ENCODE assay signal across 35 cellular contexts in the genomic region with DNA sequence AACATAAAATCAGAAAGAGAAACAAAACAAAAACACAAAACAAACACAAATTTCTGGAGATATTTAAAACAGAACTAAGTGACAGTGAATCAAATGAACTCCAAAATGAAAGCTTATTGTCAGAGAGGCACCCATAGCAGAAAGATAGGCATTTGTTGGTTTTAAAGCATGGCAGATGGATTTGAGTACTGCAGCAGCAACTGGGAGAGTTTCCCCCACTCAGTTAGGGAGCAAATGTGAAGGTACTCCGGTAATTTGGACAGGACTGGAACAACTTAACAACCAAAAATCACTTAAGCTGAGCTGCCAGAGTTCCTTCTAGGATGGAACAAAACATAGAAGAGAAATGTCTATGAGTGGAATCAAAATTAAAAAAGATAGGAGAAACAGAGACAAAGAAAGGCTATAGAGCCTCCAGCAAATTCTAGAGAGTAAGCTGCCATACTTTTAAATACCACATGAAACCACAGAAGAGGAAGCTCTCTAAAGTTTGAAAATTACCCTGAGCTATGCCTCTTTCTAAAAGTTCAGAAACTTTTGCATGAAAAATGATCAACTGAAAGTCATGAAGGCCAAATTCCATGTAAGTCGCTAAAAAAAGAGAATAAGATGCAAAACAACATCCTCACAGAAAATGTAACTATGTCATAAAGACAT.
"Had no signal": no experiment of that assay in that cellular context is flagged by ENCODE, and none has a peak within 500 bp of the region (broad histone marks: within the 10 kb centered on the region; RNA-seq: fewer than 3 reads in every experiment).

No MANE protein-coding gene starts in this region.

- DNase-seq: activated CD4-positive, alpha-beta T cell treated with anti-CD3 and anti-CD28 coated beads for 4 hours; activated CD4-positive, alpha-beta T cell treated with anti-CD3 and anti-CD28 coated beads, Interleukin-2, amount 50 U/mL, for 4 hours; activated effector memory CD4-positive, alpha-beta T cell treated with Interleukin-2 at 50 U/mL for 16 hours; activated naive CD4-positive, alpha-beta T cell treated with Interleukin-2 at 50 U/mL for 16 hours; activated naive CD8-positive, alpha-beta T cell treated with anti-CD3 and anti-CD28 coated beads for 36 hours; activated T-cell treated with anti-CD3 and anti-CD28 coated beads for 4 hours; cerebellar nuclear complex; foreskin fibroblast; head of caudate nucleus; hypothalamus; immature natural killer cell; kidney; left colon; mammary epithelial cell; naive B cell; nucleus accumbens; pancreas; psoas muscle; sigmoid colon; small intestine; stimulated activated CD4-positive, alpha-beta T cell treated with anti-CD3 and anti-CD28 coated beads, Interleukin-4, amount 100 ng/mL, for 4 hours; stimulated activated CD8-positive, alpha-beta memory T cell treated with anti-CD3 and anti-CD28 coated beads, Interleukin-4, amount 100 ng/mL, for 48 hours; stomach; thyroid gland; upper lobe of left lung had no signal

- H3K4me3 ChIP-seq: ascending aorta, cardiac muscle cell, coronary artery, pancreas, psoas muscle, sigmoid colon, stomach, thyroid gland, upper lobe of left lung, vagina had no signal

- H3K9me3 ChIP-seq: ascending aorta, pancreas, psoas muscle, sigmoid colon, stomach, thyroid gland, upper lobe of left lung, vagina had no signal

- H3K36me3 ChIP-seq: ascending aorta, cardiac muscle cell, pancreas, sigmoid colon, stomach, thyroid gland, upper lobe of left lung, vagina had no signal

- H3K27ac ChIP-seq: ascending aorta, cardiac muscle cell, coronary artery, pancreas, psoas muscle, sigmoid colon, stomach, thyroid gland, upper lobe of left lung, vagina, VCaP had no signal

- H3K9me3 Mint-ChIP-seq: brain, mesothelial cell of epicardium had no signal

- H3K4me1 Mint-ChIP-seq: activated naive CD8-positive, alpha-beta T cell treated with anti-CD3 and anti-CD28 coated beads for 36 hours; brain; immature natural killer cell; mesothelial cell of epicardium; naive B cell; stimulated activated memory B cell treated with anti-CD40 and anti-IgM and Interleukin-4, amounts not matched to agents 10 μg/mL and 1 μg/mL and 100 μg/mL, for 72 hours had no signal

- H3K36me3 Mint-ChIP-seq: activated naive CD8-positive, alpha-beta T cell treated with anti-CD3 and anti-CD28 coated beads for 36 hours; brain; immature natural killer cell; mesothelial cell of epicardium; naive B cell; stimulated activated memory B cell treated with anti-CD40 and anti-IgM and Interleukin-4, amounts not matched to agents 10 μg/mL and 1 μg/mL and 100 μg/mL, for 72 hours had no signal

- H3K4me3 Mint-ChIP-seq: activated naive CD8-positive, alpha-beta T cell treated with anti-CD3 and anti-CD28 coated beads for 36 hours; brain; immature natural killer cell; mesothelial cell of epicardium; naive B cell; stimulated activated memory B cell treated with anti-CD40 and anti-IgM and Interleukin-4, amounts not matched to agents 10 μg/mL and 1 μg/mL and 100 μg/mL, for 72 hours; T-helper 2 cell treated with Interferon-gamma antibody and Interleukin-4, amounts not matched to agents 5 μg/mL and 100 μg/mL, for 36 hours had no signal

- ATAC-seq: esophagus mucosa; left colon; pancreas; psoas muscle; stimulated activated memory B cell treated with anti-CD40 and anti-IgM and Interleukin-4, amounts not matched to agents 10 μg/mL and 1 μg/mL and 100 μg/mL, for 72 hours had no signal

- H3K27me3 ChIP-seq: ascending aorta, cardiac muscle cell, pancreas, sigmoid colon, stomach, thyroid gland, upper lobe of left lung, vagina had no signal

- H3K4me1 ChIP-seq: ascending aorta, pancreas, psoas muscle, sigmoid colon, stomach, thyroid gland, upper lobe of left lung, vagina had no signal

- H3K27me3 Mint-ChIP-seq: activated naive CD8-positive, alpha-beta T cell treated with anti-CD3 and anti-CD28 coated beads for 36 hours; brain; naive B cell; stimulated activated memory B cell treated with anti-CD40 and anti-IgM and Interleukin-4, amounts not matched to agents 10 μg/mL and 1 μg/mL and 100 μg/mL, for 72 hours had no signal

- FAIRE-seq: pancreas, small intestine had no signal
